Comparison of ENCODE assay signal across 7 cellular contexts in genomic region chr17:3012926-3013581, GRCh38. TPM values are rescaled to one million over a fixed set of nuclear protein-coding genes. Genes with fewer than 3 reads are reported as not detected.
DNase-seq lines count a peak whose midpoint lies in the region; ATAC-seq and TF ChIP-seq lines count a peak whose summit lies in the region.

No MANE protein-coding gene starts in this region.

- CTCF ChIA-PET in activated B cell treated with CpG ODN at 0.5 μM for 24 hours (lab: Charles Lee) = interaction anchor here (0.5 to 6.1 kb wide), 31 partner anchors 9 to 631 kb away, joined by 3 to 85 read pairs (median 5); partner anchors contain the start of genes CTNS and SHPK

- no peak overlapping the region for H3K4me3 ChIP-seq in NB4 (ENCODE audit: low read depth, low read length)

- ATAC-seq in activated B cell treated with CpG ODN at 0.5 μM for 24 hours (ENCODE audit: low read depth) = peak; percentile 98
- ATAC-seq in GM19035 (IDR thresholded peaks at IDR 0.05; ENCODE audit: unreplicated experiment) = no peak

- no peak overlapping the region for H3K4me3 Mint-ChIP-seq in activated B cell treated with CpG ODN at 0.5 μM for 24 hours

- no peaks in the 10 kb centered on the region for H3K4me1 Mint-ChIP-seq in activated B cell treated with CpG ODN at 0.5 μM for 24 hours

- no peak overlapping the region for H3K27ac ChIP-seq in caudate nucleus (ENCODE audit: low read depth, low read length)

- intact Hi-C loops in activated B cell treated with CpG ODN at 0.5 μM for 24 hours (cut with micrococcal nuclease) = loop anchor here (1.0 to 2.0 kb wide), 6 partner anchors 83 to 630 kb away; no protein-coding TSS in a partner anchor

- peak; percentile 92 for TF ChIP-seq CTCF in GM12874 (IDR thresholded peaks at IDR 0.05; ENCODE audit: insufficient read depth, low read depth, low read length)
- TF ChIP-seq CTCF in NB4 (IDR thresholded peaks at IDR 0.05; ENCODE audit: low read depth, low read length) = peak; percentile 63
- TF ChIP-seq CTCF in activated B cell treated with CpG ODN at 0.5 μM for 24 hours (IDR thresholded peaks at IDR 0.05) = peak; percentile 87

- TF ChIP-seq POLR2A in NB4 (IDR thresholded peaks at IDR 0.05; ENCODE audit: extremely low read depth, insufficient read length) = no peak

- no peak overlapping the region for H3K27ac Mint-ChIP-seq in activated B cell treated with CpG ODN at 0.5 μM for 24 hours

- H3K36me3 Mint-ChIP-seq in activated B cell treated with CpG ODN at 0.5 μM for 24 hours (ENCODE audit: low read depth) = peaks cover 43% of the 10 kb centered on the region

- POLR2A ChIA-PET in activated B cell treated with CpG ODN at 0.5 μM for 24 hours (lab: Charles Lee) = interaction anchor here (0.6 to 1.9 kb wide), 8 partner anchors 10 to 1328 kb away, joined by 3 to 19 read pairs (median 4); no protein-coding TSS in a partner anchor

- H3K9me3 Mint-ChIP-seq in activated B cell treated with CpG ODN at 0.5 μM for 24 hours = no peaks in the 10 kb centered on the region

- DNase-seq in NB4 (ENCODE audit: low read depth) (peak; percentile 55), activated B cell treated with CpG ODN at 0.5 μM for 24 hours (peak; percentile 58), caudate nucleus (lab: John Stamatoyannopoulos, UW) (peak in 50 of 61 donors; percentile 8 to 80 (median 30)), kidney glomerular epithelial cell (lab: John Stamatoyannopoulos, UW) (peak; percentile 14)
- DNase-seq in stimulated activated CD4-positive, alpha-beta T cell treated with anti-CD3 and anti-CD28 coated beads, Interleukin-4, amount 100 ng/mL, for 24 hours = peak; percentile 62

- no peaks in the 10 kb centered on the region for H3K27me3 Mint-ChIP-seq in activated B cell treated with CpG ODN at 0.5 μM for 24 hours

RNA-seq across cellular contexts. Expression of gene OR1D5, which starts 50.4 kb away (rescaled TPM):
- not detected in 2 replicates for total RNA-seq in activated B cell treated with CpG ODN at 0.5 μM for 24 hours
